Comparison of ENCODE assay signal across 13 cellular contexts in the genomic region with DNA sequence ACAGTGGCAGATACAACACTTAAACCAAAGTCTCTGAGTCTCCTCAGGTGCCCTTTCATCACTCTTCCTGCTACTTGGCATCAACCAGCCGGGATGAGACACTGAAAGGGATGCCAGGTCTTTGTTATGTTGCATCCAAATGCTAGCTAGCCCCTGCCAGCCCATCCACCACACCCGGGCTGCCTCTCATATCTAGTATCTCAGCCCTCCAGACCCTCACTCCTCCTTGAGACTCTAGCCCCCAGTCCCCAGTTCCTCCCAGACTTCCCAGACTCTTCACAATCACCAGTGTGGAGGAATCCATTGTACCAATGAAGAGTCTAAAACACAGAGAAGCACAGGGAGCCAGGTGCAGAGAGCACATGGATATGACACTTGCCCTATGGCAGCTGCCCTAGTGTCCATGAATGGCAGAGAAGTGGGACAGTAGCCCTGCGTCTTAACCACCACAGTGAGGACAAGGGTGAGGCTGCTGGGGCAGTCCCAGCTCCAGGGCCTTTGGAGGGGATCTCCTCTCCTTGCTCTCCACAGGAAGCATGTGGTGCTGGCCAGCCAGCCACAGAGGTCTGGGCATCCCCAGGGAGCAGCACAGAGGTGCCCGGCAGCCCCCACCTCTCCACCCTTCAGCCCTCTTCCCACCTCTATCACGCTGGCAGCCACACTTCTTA. TPM values are rescaled to one million over a fixed set of nuclear protein-coding genes. Genes with fewer than 3 reads are reported as not detected.
A peak's percentile ranks its signal among the peaks of the same experiment; 100 is the strongest.
DNase-seq lines count a peak whose midpoint lies in the region; ATAC-seq and TF ChIP-seq lines count a peak whose summit lies in the region.
"Had no signal": no experiment of that assay in that cellular context is flagged by ENCODE, and none has a peak within 500 bp of the region (broad histone marks: within the 10 kb centered on the region; RNA-seq: fewer than 3 reads in every experiment).

No MANE protein-coding gene starts in this region.

- intact Hi-C loops in heart left ventricle (cut with DNase I) = no loop called here

- H3K4me3 ChIP-seq in heart left ventricle (no peak overlapping the region), SJCRH30 (no peak overlapping the region)
- H3K4me3 ChIP-seq: suprapubic skin had no signal

- no peaks in the 10 kb centered on the region; the same call in 1 of the 2 replicates for H3K27me3 Mint-ChIP-seq in WTC11 (ENCODE audit: low read depth)

- CTCF ChIA-PET in WTC11 (lab: Charles Lee) = no interaction called here

- TF ChIP-seq CTCF in heart left ventricle (IDR thresholded peaks at IDR 0.05) = no peak
- TF ChIP-seq CTCF in WTC11 (IDR thresholded peaks at IDR 0.05) = no peak

- peaks cover 21% of the 10 kb centered on the region for H3K36me3 Mint-ChIP-seq in stimulated activated effector memory CD8-positive, alpha-beta T cell treated with anti-CD3 and anti-CD28 coated beads, Interleukin-12 subunit alpha, Interleukin-12 subunit beta, amount 100 ng/mL, for 72 hours
- no peaks in the 10 kb centered on the region for H3K36me3 Mint-ChIP-seq in WTC11

- peaks cover 60% of the 10 kb centered on the region for H3K4me1 Mint-ChIP-seq in stimulated activated effector memory CD8-positive, alpha-beta T cell treated with anti-CD3 and anti-CD28 coated beads, Interleukin-12 subunit alpha, Interleukin-12 subunit beta, amount 100 ng/mL, for 72 hours
- no peaks in the 10 kb centered on the region for H3K4me1 Mint-ChIP-seq in WTC11

- H3K4me3 Mint-ChIP-seq in stimulated activated effector memory CD8-positive, alpha-beta T cell treated with anti-CD3 and anti-CD28 coated beads, Interleukin-12 subunit alpha, Interleukin-12 subunit beta, amount 100 ng/mL, for 72 hours = peak overlapping the region; percentile 13
- H3K4me3 Mint-ChIP-seq in WTC11 = no peak overlapping the region

- H3K4me1 ChIP-seq in heart left ventricle (peaks cover 0 to 22% (median 0%) of the 10 kb centered on the region in 12 donors), SJCRH30 (peaks cover 36% of the 10 kb centered on the region)
- H3K4me1 ChIP-seq: suprapubic skin had no signal

- no peak for TF ChIP-seq POLR2A in heart left ventricle (IDR thresholded peaks at IDR 0.05)

- H3K9me3 Mint-ChIP-seq in stimulated activated effector memory CD8-positive, alpha-beta T cell treated with anti-CD3 and anti-CD28 coated beads, Interleukin-12 subunit alpha, Interleukin-12 subunit beta, amount 100 ng/mL, for 72 hours = no peaks in the 10 kb centered on the region
- no peaks in the 10 kb centered on the region for H3K9me3 Mint-ChIP-seq in WTC11

- H3K27ac Mint-ChIP-seq in stimulated activated effector memory CD8-positive, alpha-beta T cell treated with anti-CD3 and anti-CD28 coated beads, Interleukin-12 subunit alpha, Interleukin-12 subunit beta, amount 100 ng/mL, for 72 hours = peak overlapping the region; percentile 79
- H3K27ac Mint-ChIP-seq in WTC11 = no peak overlapping the region

- H3K9me3 ChIP-seq in heart left ventricle (no peaks in the 10 kb centered on the region), SJCRH30 (replicated peaks) (no peaks in the 10 kb centered on the region)
- H3K9me3 ChIP-seq: suprapubic skin had no signal

- ATAC-seq in SK-N-SH treated with all-trans-retinoic acid at 6 μM for 48 hours (peak; percentile 8; the same call in 2 of the 3 replicates), heart left ventricle (peak; percentile 51 to 75 (median 62)), GM18520 (IDR thresholded peaks at IDR 0.05; ENCODE audit: unreplicated experiment) (no peak), WTC11 (no peak)
- ATAC-seq in stimulated activated effector memory CD8-positive, alpha-beta T cell treated with anti-CD3 and anti-CD28 coated beads, Interleukin-12 subunit alpha, Interleukin-12 subunit beta, amount 100 ng/mL, for 72 hours = no peak

- no peaks in the 10 kb centered on the region for H3K27me3 ChIP-seq in heart left ventricle
- no peaks in the 10 kb centered on the region for H3K27me3 ChIP-seq in SJCRH30
- H3K27me3 ChIP-seq: suprapubic skin had no signal

- DNase-seq in activated CD8-positive, alpha-beta memory T cell treated with anti-CD3 and anti-CD28 coated beads for 24 hours = peak; percentile 59
- no peak for DNase-seq in activated CD8-positive, alpha-beta memory T cell treated with anti-CD3 and anti-CD28 coated beads, Interleukin-2, amount 50 U/mL, for 4 hours
- DNase-seq in heart left ventricle (no peak), SJCRH30 (no peak), WTC11 (ENCODE audit: low spot score) (no peak)
- DNase-seq in stimulated activated effector memory CD8-positive, alpha-beta T cell treated with anti-CD3 and anti-CD28 coated beads, Interleukin-12 subunit alpha, Interleukin-12 subunit beta, amount 100 ng/mL, for 72 hours (ENCODE audit: low spot score in 2 of 2) = no peak
- DNase-seq: NCI-H1417; NCI-H748 treated with DMSO at 0.1 percent for 48 hours; stimulated activated CD4-positive, alpha-beta T cell treated with anti-CD3 and anti-CD28 coated beads, Interleukin-2, amount 100 ng/mL, for 48 hours had no signal

- H3K36me3 ChIP-seq in heart left ventricle (no peaks in the 10 kb centered on the region), SJCRH30 (no peaks in the 10 kb centered on the region)
- H3K36me3 ChIP-seq: suprapubic skin had no signal

- no peak overlapping the region for H3K27ac ChIP-seq in heart left ventricle
- no peak overlapping the region; the same call in 1 of the 2 replicates for H3K27ac ChIP-seq in SJCRH30
- H3K27ac ChIP-seq: suprapubic skin had no signal

- POLR2A ChIA-PET in WTC11 (lab: Charles Lee) = no interaction called here

- WGBS in heart left ventricle, 4 donors = 46 to 71% (median 58%) methylated on average over 5 of the region's 5 CpGs

TF ChIP-seq in SK-N-SH treated with all-trans-retinoic acid at 6 μM for 48 hours, 23 proteins besides CTCF, POLR2A, EP300 and RAD21 (continues in another document):
- TF ChIP-seq, protein P1, sequence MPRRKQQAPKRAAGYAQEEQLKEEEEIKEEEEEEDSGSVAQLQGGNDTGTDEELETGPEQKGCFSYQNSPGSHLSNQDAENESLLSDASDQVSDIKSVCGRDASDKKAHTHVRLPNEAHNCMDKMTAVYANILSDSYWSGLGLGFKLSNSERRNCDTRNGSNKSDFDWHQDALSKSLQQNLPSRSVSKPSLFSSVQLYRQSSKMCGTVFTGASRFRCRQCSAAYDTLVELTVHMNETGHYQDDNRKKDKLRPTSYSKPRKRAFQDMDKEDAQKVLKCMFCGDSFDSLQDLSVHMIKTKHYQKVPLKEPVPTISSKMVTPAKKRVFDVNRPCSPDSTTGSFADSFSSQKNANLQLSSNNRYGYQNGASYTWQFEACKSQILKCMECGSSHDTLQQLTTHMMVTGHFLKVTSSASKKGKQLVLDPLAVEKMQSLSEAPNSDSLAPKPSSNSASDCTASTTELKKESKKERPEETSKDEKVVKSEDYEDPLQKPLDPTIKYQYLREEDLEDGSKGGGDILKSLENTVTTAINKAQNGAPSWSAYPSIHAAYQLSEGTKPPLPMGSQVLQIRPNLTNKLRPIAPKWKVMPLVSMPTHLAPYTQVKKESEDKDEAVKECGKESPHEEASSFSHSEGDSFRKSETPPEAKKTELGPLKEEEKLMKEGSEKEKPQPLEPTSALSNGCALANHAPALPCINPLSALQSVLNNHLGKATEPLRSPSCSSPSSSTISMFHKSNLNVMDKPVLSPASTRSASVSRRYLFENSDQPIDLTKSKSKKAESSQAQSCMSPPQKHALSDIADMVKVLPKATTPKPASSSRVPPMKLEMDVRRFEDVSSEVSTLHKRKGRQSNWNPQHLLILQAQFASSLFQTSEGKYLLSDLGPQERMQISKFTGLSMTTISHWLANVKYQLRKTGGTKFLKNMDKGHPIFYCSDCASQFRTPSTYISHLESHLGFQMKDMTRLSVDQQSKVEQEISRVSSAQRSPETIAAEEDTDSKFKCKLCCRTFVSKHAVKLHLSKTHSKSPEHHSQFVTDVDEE (CRISPR knock-in tag; IDR thresholded peaks at IDR 0.05) = no peak
- TF ChIP-seq ARNTL (CRISPR knock-in tag; IDR thresholded peaks at IDR 0.05; ENCODE audit: borderline replicate concordance, low read depth) (no peak), RARB (CRISPR knock-in tag; IDR thresholded peaks at IDR 0.05) (no peak), ISL1 (CRISPR knock-in tag; IDR thresholded peaks at IDR 0.05) (no peak), ESRRG (CRISPR knock-in tag; IDR thresholded peaks at IDR 0.05) (no peak), CSDC2 (CRISPR knock-in tag; IDR thresholded peaks at IDR 0.05) (no peak)

TF ChIP-seq in WTC11, 78 proteins besides CTCF, POLR2A, EP300 and RAD21:
- TF ChIP-seq ZNF263 (CRISPR knock-in tag; IDR thresholded peaks at IDR 0.05; ENCODE audit: low read depth) (no peak), NR2C2 (CRISPR knock-in tag; IDR thresholded peaks at IDR 0.05) (no peak), ZNF317 (CRISPR knock-in tag; IDR thresholded peaks at IDR 0.05; ENCODE audit: borderline replicate concordance, low read depth) (no peak), TEAD4 (CRISPR knock-in tag; IDR thresholded peaks at IDR 0.05) (no peak)
- TF ChIP-seq, protein P2, sequence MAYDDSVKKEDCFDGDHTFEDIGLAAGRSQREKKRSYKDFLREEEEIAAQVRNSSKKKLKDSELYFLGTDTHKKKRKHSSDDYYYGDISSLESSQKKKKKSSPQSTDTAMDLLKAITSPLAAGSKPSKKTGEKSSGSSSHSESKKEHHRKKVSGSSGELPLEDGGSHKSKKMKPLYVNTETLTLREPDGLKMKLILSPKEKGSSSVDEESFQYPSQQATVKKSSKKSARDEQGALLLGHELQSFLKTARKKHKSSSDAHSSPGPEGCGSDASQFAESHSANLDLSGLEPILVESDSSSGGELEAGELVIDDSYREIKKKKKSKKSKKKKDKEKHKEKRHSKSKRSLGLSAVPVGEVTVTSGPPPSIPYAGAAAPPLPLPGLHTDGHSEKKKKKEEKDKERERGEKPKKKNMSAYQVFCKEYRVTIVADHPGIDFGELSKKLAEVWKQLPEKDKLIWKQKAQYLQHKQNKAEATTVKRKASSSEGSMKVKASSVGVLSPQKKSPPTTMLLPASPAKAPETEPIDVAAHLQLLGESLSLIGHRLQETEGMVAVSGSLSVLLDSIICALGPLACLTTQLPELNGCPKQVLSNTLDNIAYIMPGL (CRISPR knock-in tag; IDR thresholded peaks at IDR 0.05) = no peak

RNA-seq across cellular contexts. Expression of a gene that starts 21.6 kb away (rescaled TPM):
- total RNA-seq in heart left ventricle (under 1 TPM in 1 of 9 donors, not detected in 8; 0.67 TPM), WTC11 (2021) (0.25 TPM in 1 of 3 replicates, not detected in the others)
- not detected for polyA plus RNA-seq in heart left ventricle
- not detected in 2 replicates for total RNA-seq in SJCRH30 (2014; rRNA removed; shearing (Covaris generic))
- total RNA-seq: liver, suprapubic skin had no signal
- polyA plus RNA-seq: liver had no signal

RNA-seq across cellular contexts. Expression of a gene that starts 34.8 kb away (rescaled TPM):
- not detected for total RNA-seq in heart left ventricle
- polyA plus RNA-seq in heart left ventricle = not detected
- total RNA-seq in SJCRH30 (2014; rRNA removed; shearing (Covaris generic)) = not detected in 2 replicates
- total RNA-seq in WTC11 (2021) = not detected in 3 replicates
- total RNA-seq: liver, suprapubic skin had no signal
- polyA plus RNA-seq: liver had no signal

Comparison
In these comparisons a context has a peak if more than half of its experiments do, and no peak if none do; other contexts are left out.
1. ATAC-seq: peak in SK-N-SH treated with all-trans-retinoic acid at 6 μM for 48 hours (single experiment) and heart left ventricle (4 of 4); none in stimulated activated effector memory CD8-positive, alpha-beta T cell treated with anti-CD3 and anti-CD28 coated beads, Interleukin-12 subunit alpha, Interleukin-12 subunit beta, amount 100 ng/mL, for 72 hours (single experiment), GM18520 (single experiment) and WTC11 (single experiment).